24 cellular contexts compared by ENCODE assay signal in the genomic region with DNA sequence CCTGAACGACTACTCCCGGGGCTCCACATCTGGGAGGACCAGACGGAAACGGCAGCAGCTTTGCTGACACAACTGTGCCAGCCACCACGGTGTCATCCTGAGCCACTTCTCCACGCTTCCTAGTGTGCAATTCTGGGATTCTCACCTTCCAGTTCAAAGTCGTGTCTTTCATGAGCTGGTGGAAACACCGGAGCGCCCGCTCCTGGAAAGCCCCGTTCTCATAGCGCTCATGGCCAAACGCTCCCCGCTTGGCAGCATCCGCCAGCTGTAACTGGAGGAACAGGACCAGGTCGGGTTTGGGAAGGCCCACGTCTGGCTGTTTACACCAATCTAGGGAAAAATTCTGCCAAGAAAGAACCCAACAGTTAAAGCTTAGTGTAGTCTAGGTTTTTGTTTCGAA.
"Had no signal": no experiment of that assay in that cellular context is flagged by ENCODE, and none has a peak within 500 bp of the region (broad histone marks: within the 10 kb centered on the region; RNA-seq: fewer than 3 reads in every experiment).

No MANE protein-coding gene starts in this region.

- H3K9me3 ChIP-seq: heart right ventricle, lower lobe of right lung, neutrophil, sigmoid colon, tibial nerve, uterus had no signal

- H3K79me2 ChIP-seq: parathyroid adenoma had no signal

- DNase-seq: heart right ventricle; islet precursor cell; lower lobe of right lung; mammary epithelial cell; mesenchymal stem cell; naive thymus-derived CD8-positive, alpha-beta T cell; occipital lobe; sigmoid colon; small intestine; stimulated activated CD4-positive, alpha-beta T cell treated with anti-CD3 and anti-CD28 coated beads, Interleukin-1b, Interleukin-23, amount 100 ng/mL, for 48 hours; stimulated activated CD4-positive, alpha-beta T cell treated with anti-CD3 and anti-CD28 coated beads, Interleukin-2, amount 100 ng/mL, for 48 hours; stimulated activated CD4-positive, alpha-beta T cell treated with anti-CD3 and anti-CD28 coated beads, Interleukin-4, amount 100 ng/mL, for 4 hours; stimulated activated CD8-positive, alpha-beta memory T cell treated with anti-CD3 and anti-CD28 coated beads, Interleukin-4, amount 100 ng/mL, for 48 hours; stimulated activated naive CD4-positive, alpha-beta T cell treated with Interleukin-2 at 50 U/mL for 16 hours; stimulated activated naive CD8-positive, alpha-beta T cell treated with anti-CD3 and anti-CD28 coated beads, Interleukin-15, amount 100 ng/mL, for 72 hours; substantia nigra; uterus had no signal

- ATAC-seq: lower lobe of right lung; naive thymus-derived CD8-positive, alpha-beta T cell; right cardiac atrium; stimulated activated memory B cell treated with anti-CD40 and anti-IgM and Interleukin-4, amounts not matched to agents 10 μg/mL and 1 μg/mL and 100 μg/mL, for 72 hours; stimulated activated naive CD8-positive, alpha-beta T cell treated with anti-CD3 and anti-CD28 coated beads, Interleukin-15, amount 100 ng/mL, for 72 hours had no signal

- H3K27me3 ChIP-seq: heart right ventricle, hepatocyte, neural progenitor cell, neutrophil, sigmoid colon, tibial nerve, uterus had no signal

- H2AFZ ChIP-seq: hepatocyte, neural progenitor cell, parathyroid adenoma had no signal

- H3K4me3 ChIP-seq: heart right ventricle, hepatocyte, lower lobe of right lung, neural progenitor cell, sigmoid colon, tibial nerve, uterus had no signal

- H3K4me1 ChIP-seq: lower lobe of right lung, neural progenitor cell, parathyroid adenoma, uterus had no signal

- FAIRE-seq: small intestine had no signal

- H3K36me3 ChIP-seq: uterus had no signal

- H3K27ac ChIP-seq: heart right ventricle, hepatocyte, lower lobe of right lung, neural progenitor cell, neutrophil, parathyroid adenoma, sigmoid colon, tibial nerve, uterus had no signal

- H3K4me2 ChIP-seq: hepatocyte, neural progenitor cell had no signal

- H3K9ac ChIP-seq: neural progenitor cell, parathyroid adenoma had no signal
